In genomic region chr4:48127882-48128394, GRCh38 we compare ENCODE assay signal across 8 cellular contexts. TPM values are rescaled to one million over a fixed set of nuclear protein-coding genes. Genes with fewer than 3 reads are reported as not detected.
DNase-seq lines count a peak whose midpoint lies in the region; ATAC-seq and TF ChIP-seq lines count a peak whose summit lies in the region.

No MANE protein-coding gene starts in this region.

- H3K9me3 ChIP-seq in OCI-LY1 (ENCODE audit: low read length): no peaks in the 10 kb centered on the region
- no peaks in the 10 kb centered on the region for H3K9me3 ChIP-seq in esophagus (ENCODE audit: control insufficient read depth in 2 of 2, insufficient read depth in 1 of 2, low read depth in 1 of 2, low read length in 1 of 2)

- TF ChIP-seq CTCF in C4-2B (conservative IDR thresholded peaks at IDR 0.05): peak; percentile 68
- TF ChIP-seq CTCF in OCI-LY1 (IDR thresholded peaks at IDR 0.05; ENCODE audit: low read length): peak; percentile 71
- peak; percentile 48 for TF ChIP-seq CTCF in natural killer cell (IDR thresholded peaks at IDR 0.05)

- no peaks in the 10 kb centered on the region for H3K27me3 Mint-ChIP-seq in natural killer cell (ENCODE audit: low read depth in 2 of 2)
- H3K27me3 Mint-ChIP-seq in stimulated activated naive CD8-positive, alpha-beta T cell treated with anti-CD3 and anti-CD28 coated beads, Interleukin-15, Interleukin-2, amounts not matched to agents 100 ng/mL and 50 ng/mL, for 24 hours: no peaks in the 10 kb centered on the region

- H3K4me1 ChIP-seq in OCI-LY1 (ENCODE audit: insufficient read depth, low read length, severe bottlenecking) (peaks cover 5% of the 10 kb centered on the region), esophagus (ENCODE audit: control insufficient read depth in 2 of 2, insufficient read depth in 2 of 2, low read length in 1 of 2) (peaks cover 0 to 4% of the 10 kb centered on the region in 2 donors)

- peaks cover 91% of the 10 kb centered on the region in 2 donors for H3K4me1 Mint-ChIP-seq in natural killer cell
- H3K4me1 Mint-ChIP-seq in stimulated activated naive CD8-positive, alpha-beta T cell treated with anti-CD3 and anti-CD28 coated beads, Interleukin-15, Interleukin-2, amounts not matched to agents 100 ng/mL and 50 ng/mL, for 24 hours (ENCODE audit: low read depth): peaks cover 94% of the 10 kb centered on the region

- H3K4me3 Mint-ChIP-seq in natural killer cell: peak overlapping the region; percentile 97
- H3K4me3 Mint-ChIP-seq in stimulated activated naive CD8-positive, alpha-beta T cell treated with anti-CD3 and anti-CD28 coated beads, Interleukin-15, Interleukin-2, amounts not matched to agents 100 ng/mL and 50 ng/mL, for 24 hours: peak overlapping the region; percentile 83

- H3K9ac ChIP-seq in OCI-LY1 (ENCODE audit: low read length): no peak overlapping the region

- H3K9me2 ChIP-seq in OCI-LY1 (ENCODE audit: low read depth, low read length): no peaks in the 10 kb centered on the region

- H3K27ac ChIP-seq in C4-2B: no peak overlapping the region
- H3K27ac ChIP-seq in OCI-LY1 (ENCODE audit: low read depth, low read length, poor library complexity, severe bottlenecking): no peak overlapping the region
- H3K27ac ChIP-seq in esophagus (ENCODE audit: low read depth in 2 of 2, low read length in 1 of 2): peak overlapping the region; percentile 22 to 30

- intact Hi-C loops in natural killer cell (cut with micrococcal nuclease): loop anchor here (1.0 to 10.0 kb wide), 4 partner anchors 13 to 214 kb away; partner anchors contain the start of gene SLAIN2

- H3K4me3 ChIP-seq in OCI-LY1 (ENCODE audit: low read depth, low read length, poor library complexity, severe bottlenecking) (no peak overlapping the region), esophagus (ENCODE audit: low read depth in 1 of 2, low read length in 2 of 2) (peak overlapping the region in 1 of 2 donors; percentile 14)

- no peaks in the 10 kb centered on the region for H3K9me3 Mint-ChIP-seq in natural killer cell
- H3K9me3 Mint-ChIP-seq in stimulated activated naive CD8-positive, alpha-beta T cell treated with anti-CD3 and anti-CD28 coated beads, Interleukin-15, Interleukin-2, amounts not matched to agents 100 ng/mL and 50 ng/mL, for 24 hours: no peaks in the 10 kb centered on the region

- no peaks in the 10 kb centered on the region for H3K36me3 ChIP-seq in OCI-LY1 (ENCODE audit: insufficient read depth, low read length)
- no peaks in the 10 kb centered on the region for H3K36me3 ChIP-seq in esophagus (ENCODE audit: control insufficient read depth in 2 of 2, insufficient read depth in 2 of 2, low read length in 1 of 2)

- ATAC-seq in GM19372 (IDR thresholded peaks at IDR 0.05; ENCODE audit: low read depth, unreplicated experiment) (peak; percentile 77), HG03442 (IDR thresholded peaks at IDR 0.05; ENCODE audit: unreplicated experiment) (peak; percentile 95), natural killer cell (peak; percentile 47 to 70 (median 50))

- H4K20me1 ChIP-seq in OCI-LY1 (ENCODE audit: insufficient read depth, low read length): no peaks in the 10 kb centered on the region

- peak overlapping the region; percentile 14; the same call in 1 of the 2 replicates for H3K4me2 ChIP-seq in OCI-LY1 (ENCODE audit: low read length)

- peak overlapping the region in 1 of 2 donors; percentile 91 for H3K27ac Mint-ChIP-seq in natural killer cell
- peak overlapping the region; percentile 96 for H3K27ac Mint-ChIP-seq in stimulated activated naive CD8-positive, alpha-beta T cell treated with anti-CD3 and anti-CD28 coated beads, Interleukin-15, Interleukin-2, amounts not matched to agents 100 ng/mL and 50 ng/mL, for 24 hours

- no peak overlapping the region for H2AFZ ChIP-seq in OCI-LY1 (ENCODE audit: low read length)

- 6 to 11% methylated on average over 10 of the region's 10 CpGs for WGBS in esophagus, 2 donors

- H3F3A ChIP-seq in OCI-LY1 (ENCODE audit: insufficient read depth, low read length): no peaks in the 10 kb centered on the region

- H3K27me3 ChIP-seq in OCI-LY1 (ENCODE audit: insufficient read depth, low read length) (no peaks in the 10 kb centered on the region), esophagus (ENCODE audit: control insufficient read depth in 1 of 2, insufficient read depth in 2 of 2, low read length in 2 of 2) (no peaks in the 10 kb centered on the region)

- no peaks in the 10 kb centered on the region for H3K36me3 Mint-ChIP-seq in natural killer cell
- peaks cover 4% of the 10 kb centered on the region for H3K36me3 Mint-ChIP-seq in stimulated activated naive CD8-positive, alpha-beta T cell treated with anti-CD3 and anti-CD28 coated beads, Interleukin-15, Interleukin-2, amounts not matched to agents 100 ng/mL and 50 ng/mL, for 24 hours (ENCODE audit: low read depth)

- H3K79me2 ChIP-seq in OCI-LY1 (ENCODE audit: insufficient read depth, low read length): no peaks in the 10 kb centered on the region

- peak; percentile 67 for DNase-seq in activated CD8-positive, alpha-beta memory T cell treated with anti-CD3 and anti-CD28 coated beads, Interleukin-2, amount 50 U/mL, for 4 hours
- DNase-seq in natural killer cell: peak; percentile 55

RNA-seq across cellular contexts. Expression of gene TXK, which starts 6.1 kb away (rescaled TPM):
- 1 to 10 TPM in 1 of 2 donors, under 1 TPM in 1; 0.61 to 2.3 TPM for polyA plus RNA-seq in esophagus
- total RNA-seq in natural killer cell: 100 to 1,000 TPM; 197 to 338 (median 225) TPM

Comparison
In these comparisons a context has a peak if more than half of its experiments do, and no peak if none do; other contexts are left out.
1. H3K27ac ChIP-seq: peak in esophagus (2 of 2); none in C4-2B (single experiment) and OCI-LY1 (single experiment).
2. Peak in every context shown above with its lines, with median percentiles within 50 percentile points of each other: CTCF ChIP-seq and ATAC-seq.